ENCODE assay signal across 19 cellular contexts in genomic region chr7:17661982-17662585, GRCh38.
DNase-seq lines count a peak whose midpoint lies in the region; ATAC-seq and TF ChIP-seq lines count a peak whose summit lies in the region.
"Had no signal": no experiment of that assay in that cellular context is flagged by ENCODE, and none has a peak within 500 bp of the region (broad histone marks: within the 10 kb centered on the region; RNA-seq: fewer than 3 reads in every experiment).

No MANE protein-coding gene starts in this region.

- H3K27me3 Mint-ChIP-seq in WTC11 (ENCODE audit: low read depth): no peaks in the 10 kb centered on the region
- no peaks in the 10 kb centered on the region for H3K27me3 Mint-ChIP-seq in natural killer cell (ENCODE audit: low read depth in 2 of 2)

- no peaks in the 10 kb centered on the region for H3K9me2 ChIP-seq in GM23248 (ENCODE audit: insufficient read depth)

- TF ChIP-seq EP300 in sigmoid colon (IDR thresholded peaks at IDR 0.05): no peak

- CTCF ChIA-PET in WTC11 (lab: Charles Lee): interaction anchor here (0.5 kb wide), 1 partner anchor 33 kb away, joined by 4 read pairs; no protein-coding TSS in a partner anchor

- H3K79me2 ChIP-seq in GM23248 (ENCODE audit: insufficient read depth) (no peaks in the 10 kb centered on the region), osteoblast (ENCODE audit: insufficient read depth, low read length) (no peaks in the 10 kb centered on the region)

- no peaks in the 10 kb centered on the region for H3K9me3 ChIP-seq in GM23248 (ENCODE audit: low read depth)
- no peaks in the 10 kb centered on the region for H3K9me3 ChIP-seq in osteoblast (ENCODE audit: low read depth, low read length)
- H3K9me3 ChIP-seq in sigmoid colon: no peaks in the 10 kb centered on the region
- H3K9me3 ChIP-seq: BE2C had no signal

- no peaks in the 10 kb centered on the region for H3K36me3 ChIP-seq in GM23248 (ENCODE audit: low read depth)
- no peaks in the 10 kb centered on the region for H3K36me3 ChIP-seq in osteoblast (ENCODE audit: insufficient read depth, low read length)
- no peaks in the 10 kb centered on the region for H3K36me3 ChIP-seq in sigmoid colon
- H3K36me3 ChIP-seq: BE2C had no signal

- H3K4me1 Mint-ChIP-seq in WTC11 (peaks cover 20% of the 10 kb centered on the region), natural killer cell (no peaks in the 10 kb centered on the region)
- H3K4me1 Mint-ChIP-seq: activated naive CD4-positive, alpha-beta T cell treated with anti-CD3 and anti-CD28 coated beads, Interleukin-2, amount 50 U/mL, for 24 hours had no signal

- POLR2A ChIA-PET in WTC11 (lab: Charles Lee): no interaction called here

- intact Hi-C loops in natural killer cell (cut with micrococcal nuclease) (no loop called here), sigmoid colon (cut with DNase I) (no loop called here)

- no peak overlapping the region for H3K4me3 Mint-ChIP-seq in WTC11
- no peak overlapping the region for H3K4me3 Mint-ChIP-seq in natural killer cell
- H3K4me3 Mint-ChIP-seq: activated naive CD4-positive, alpha-beta T cell treated with anti-CD3 and anti-CD28 coated beads, Interleukin-2, amount 50 U/mL, for 24 hours had no signal

- TF ChIP-seq CTCF in WTC11 (IDR thresholded peaks at IDR 0.05): no peak
- no peak for TF ChIP-seq CTCF in fibroblast of mammary gland (conservative IDR thresholded peaks at IDR 0.05; ENCODE audit: control insufficient read depth, insufficient read depth, low read depth, low read length)
- TF ChIP-seq CTCF in osteoblast (IDR thresholded peaks at IDR 0.05; ENCODE audit: extremely low read depth, low read depth, low read length): no peak
- TF ChIP-seq CTCF in natural killer cell (IDR thresholded peaks at IDR 0.05): no peak
- no peak for TF ChIP-seq CTCF in sigmoid colon (IDR thresholded peaks at IDR 0.05)

- no peak for TF ChIP-seq POLR2A in sigmoid colon (IDR thresholded peaks at IDR 0.05)

- DNase-seq in GM23248: peak; percentile 38
- DNase-seq in WTC11 (ENCODE audit: low spot score): no peak
- peak; percentile 56 for DNase-seq in fibroblast of mammary gland (ENCODE audit: low read depth)
- DNase-seq in osteoblast (ENCODE audit: insufficient read length, low spot score, missing footprints): no peak
- DNase-seq in HuH-7 (ENCODE audit: low spot score): no peak
- no peak for DNase-seq in natural killer cell
- no peak for DNase-seq in sigmoid colon
- DNase-seq in stimulated activated naive CD4-positive, alpha-beta T cell treated with Interleukin-2 at 50 U/mL for 16 hours (lab: John Stamatoyannopoulos, UW): no peak
- DNase-seq: activated CD4-positive, alpha-beta T cell treated with anti-CD3 and anti-CD28 coated beads for 1 hour; activated CD8-positive, alpha-beta memory T cell treated with anti-CD3 and anti-CD28 coated beads, Interleukin-2, amount 50 U/mL, for 48 hours; DMS53; erythroblast; NCI-H1105 treated with DMSO at 0.1 percent for 48 hours; NCI-H446 treated with DMSO at 0.1 percent for 48 hours; OCI-M1; T-helper 1 cell had no signal

- H2AFZ ChIP-seq in GM23248 (no peak overlapping the region), osteoblast (ENCODE audit: low read length) (no peak overlapping the region)

- ATAC-seq in WTC11 (peak; percentile 70), natural killer cell (no peak)
- ATAC-seq: HepG2 had no signal

- H3K27ac Mint-ChIP-seq in WTC11 (no peak overlapping the region), natural killer cell (no peak overlapping the region)
- H3K27ac Mint-ChIP-seq: activated naive CD4-positive, alpha-beta T cell treated with anti-CD3 and anti-CD28 coated beads, Interleukin-2, amount 50 U/mL, for 24 hours had no signal

- in situ Hi-C loops in GM23248 (cut with MboI): loop anchor here (25.0 kb wide), 1 partner anchor 675 kb away; no protein-coding TSS in a partner anchor

- WGBS in GM23248 (ENCODE audit: low coverage in 1 of 2, low lambda C conversion rate in 2 of 2, missing lambda C conversion rate in 2 of 2), 2 experiments: 16% methylated on average over 3 of the region's 3 CpGs
- 77 to 83% methylated on average over 3 of the region's 3 CpGs for whole genome bisulfite sequencing in sigmoid colon, 2 donors

- H3K4me1 ChIP-seq in GM23248 (ENCODE audit: insufficient read depth): peaks cover 40% of the 10 kb centered on the region
- H3K4me1 ChIP-seq in osteoblast (ENCODE audit: insufficient read depth, low read length): peaks cover 30% of the 10 kb centered on the region
- peaks cover 0 to 11% (median 6%) of the 10 kb centered on the region in 4 donors for H3K4me1 ChIP-seq in sigmoid colon
- H3K4me1 ChIP-seq: BE2C had no signal

- peak overlapping the region; percentile 83 for H3K9ac ChIP-seq in GM23248

- H3K36me3 Mint-ChIP-seq in WTC11 (no peaks in the 10 kb centered on the region), natural killer cell (no peaks in the 10 kb centered on the region)
- H3K36me3 Mint-ChIP-seq: activated naive CD4-positive, alpha-beta T cell treated with anti-CD3 and anti-CD28 coated beads, Interleukin-2, amount 50 U/mL, for 24 hours had no signal

- H3K4me2 ChIP-seq in GM23248 (ENCODE audit: unreplicated experiment) (peak overlapping the region; percentile 72), osteoblast (ENCODE audit: insufficient read depth, low read length) (peak overlapping the region; percentile 23)

- peaks cover 35% of the 10 kb centered on the region for H3F3A ChIP-seq in GM23248 (ENCODE audit: insufficient read depth)

- H3K27me3 ChIP-seq in GM23248 (replicated peaks; ENCODE audit: insufficient read depth) (no peaks in the 10 kb centered on the region), osteoblast (ENCODE audit: insufficient read depth, low read length) (no peaks in the 10 kb centered on the region), sigmoid colon (no peaks in the 10 kb centered on the region)
- H3K27me3 ChIP-seq: BE2C had no signal

- H3K4me3 ChIP-seq in GM23248: no peak overlapping the region
- H3K4me3 ChIP-seq in fibroblast of mammary gland (ENCODE audit: control insufficient read depth, low read depth, low read length): no peak overlapping the region
- H3K4me3 ChIP-seq in osteoblast (ENCODE audit: insufficient read depth, low read length): no peak overlapping the region
- H3K4me3 ChIP-seq in sigmoid colon: no peak overlapping the region

- peak overlapping the region; percentile 99 for H3K27ac ChIP-seq in GM23248
- H3K27ac ChIP-seq in osteoblast (ENCODE audit: low read depth, low read length): peak overlapping the region; percentile 84
- H3K27ac ChIP-seq in sigmoid colon: peak overlapping the region in 1 of 4 donors; percentile 14

- H3K9me3 Mint-ChIP-seq in WTC11: peaks cover 13% of the 10 kb centered on the region
- H3K9me3 Mint-ChIP-seq in natural killer cell: no peaks in the 10 kb centered on the region
- H3K9me3 Mint-ChIP-seq: activated naive CD4-positive, alpha-beta T cell treated with anti-CD3 and anti-CD28 coated beads, Interleukin-2, amount 50 U/mL, for 24 hours had no signal

- no peaks in the 10 kb centered on the region for H4K20me1 ChIP-seq in GM23248 (ENCODE audit: insufficient read depth)
- H4K20me1 ChIP-seq in osteoblast (ENCODE audit: insufficient read depth, low read length): no peaks in the 10 kb centered on the region

TF ChIP-seq in WTC11, 78 proteins besides CTCF, POLR2A, EP300 and RAD21 (continues in another document):
- TF ChIP-seq EMX1 (CRISPR knock-in tag; IDR thresholded peaks at IDR 0.05): no peak
- TF ChIP-seq ZNF232 (CRISPR knock-in tag; IDR thresholded peaks at IDR 0.05): no peak
- no peak for TF ChIP-seq E2F1 (CRISPR knock-in tag; IDR thresholded peaks at IDR 0.05)
- TF ChIP-seq SOX15 (CRISPR knock-in tag; IDR thresholded peaks at IDR 0.05): no peak
- no peak for TF ChIP-seq ZNF512 (CRISPR knock-in tag; IDR thresholded peaks at IDR 0.05; ENCODE audit: borderline replicate concordance)
- no peak for TF ChIP-seq GRHL2 (CRISPR knock-in tag; IDR thresholded peaks at IDR 0.05; ENCODE audit: insufficient replicate concordance, severe bottlenecking)
- TF ChIP-seq JAZF1 (CRISPR knock-in tag; IDR thresholded peaks at IDR 0.05): no peak

Comparison
In these comparisons a context has a peak if more than half of its experiments do, and no peak if none do; other contexts are left out.
1. DNase-seq: peak in GM23248 (single experiment) and fibroblast of mammary gland (single experiment); none in WTC11 (single experiment), osteoblast (single experiment), HuH-7 (single experiment), natural killer cell (single experiment), sigmoid colon (single experiment) and stimulated activated naive CD4-positive, alpha-beta T cell treated with Interleukin-2 at 50 U/mL for 16 hours (single experiment).